22 cellular contexts compared by ENCODE assay signal in the genomic region with DNA sequence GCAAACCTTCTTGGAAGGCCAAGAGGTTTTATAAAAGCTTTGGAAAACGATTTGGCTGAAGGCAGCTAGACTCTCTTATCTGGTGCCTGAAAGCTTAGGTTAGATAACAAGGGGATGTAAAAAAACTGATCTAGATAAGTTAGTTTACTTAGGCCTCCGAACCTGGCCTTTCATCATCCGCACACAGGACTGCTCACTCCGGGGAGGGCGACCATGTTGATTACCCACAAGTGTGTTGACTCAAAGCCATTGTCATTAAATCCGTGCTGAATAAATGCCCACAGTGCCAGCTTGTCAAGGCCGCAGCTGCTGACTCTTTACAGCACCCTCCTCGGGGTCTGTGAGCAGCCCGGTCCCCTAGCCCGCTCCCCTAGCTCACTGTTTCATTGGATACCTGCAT.
"Had no signal": no experiment of that assay in that cellular context is flagged by ENCODE, and none has a peak within 500 bp of the region (broad histone marks: within the 10 kb centered on the region; RNA-seq: fewer than 3 reads in every experiment).

No MANE protein-coding gene starts in this region.

- H3K9me3 ChIP-seq: gastrocnemius medialis, tibial nerve had no signal

- H3K27me3 Mint-ChIP-seq: activated naive CD8-positive, alpha-beta T cell; naive thymus-derived CD8-positive, alpha-beta T cell had no signal

- DNase-seq: activated CD4-positive, alpha-beta T cell treated with anti-CD3 and anti-CD28 coated beads for 4 hours; activated CD4-positive, alpha-beta T cell treated with anti-CD3 and anti-CD28 coated beads, Interleukin-2, amount 50 U/mL, for 4 hours; activated effector memory CD4-positive, alpha-beta T cell treated with Interleukin-2 at 50 U/mL for 16 hours; activated naive CD4-positive, alpha-beta T cell treated with Interleukin-2 at 50 U/mL for 16 hours; activated T-cell treated with anti-CD3 and anti-CD28 coated beads for 4 hours; activated T-cell treated with anti-CD3 and anti-CD28 coated beads, Interleukin-2, amount 50 U/mL, for 72 hours; anterior cingulate cortex; effector CD8-positive, alpha-beta T cell; gastrocnemius medialis; glutamatergic neuron; left ventricle myocardium superior; naive thymus-derived CD8-positive, alpha-beta T cell; occipital lobe; right cardiac atrium; stimulated activated CD4-positive, alpha-beta T cell treated with anti-CD3 and anti-CD28 coated beads, Interleukin-15, amount 100 ng/mL, for 24 hours; stimulated activated CD4-positive, alpha-beta T cell treated with anti-CD3 and anti-CD28 coated beads, Interleukin-2, amount 100 ng/mL, for 24 hours; stimulated activated naive CD4-positive, alpha-beta T cell had no signal

- H3K36me3 ChIP-seq: gastrocnemius medialis, neural progenitor cell had no signal

- ATAC-seq: activated T-cell treated with anti-CD3 and anti-CD28 coated beads, Interleukin-2, amount 50 U/mL, for 72 hours; gastrocnemius medialis; left ventricle myocardium superior; naive thymus-derived CD8-positive, alpha-beta T cell; right cardiac atrium had no signal

- H3K9me3 Mint-ChIP-seq: naive thymus-derived CD8-positive, alpha-beta T cell; neural progenitor cell had no signal

- H3K27ac Mint-ChIP-seq: activated T-cell treated with anti-CD3 and anti-CD28 coated beads, Interleukin-2, amount 50 U/mL, for 72 hours; mesothelial cell of epicardium; neural progenitor cell had no signal

- H3K9ac ChIP-seq: neural progenitor cell, parathyroid adenoma had no signal

- H3K27ac ChIP-seq: gastrocnemius medialis, neural progenitor cell, parathyroid adenoma, tibial nerve had no signal

- H3K4me3 Mint-ChIP-seq: activated naive CD8-positive, alpha-beta T cell; activated T-cell treated with anti-CD3 and anti-CD28 coated beads, Interleukin-2, amount 50 U/mL, for 72 hours; mesothelial cell of epicardium; naive thymus-derived CD8-positive, alpha-beta T cell; neural progenitor cell had no signal

- H2AFZ ChIP-seq: neural progenitor cell, parathyroid adenoma had no signal

- H3K4me1 ChIP-seq: gastrocnemius medialis, parathyroid adenoma had no signal

- H3K27me3 ChIP-seq: gastrocnemius medialis, neural progenitor cell, tibial nerve had no signal

- H3K4me2 ChIP-seq: neural progenitor cell had no signal

- H3K36me3 Mint-ChIP-seq: neural progenitor cell had no signal

- H3K4me3 ChIP-seq: gastrocnemius medialis, neural progenitor cell, tibial nerve had no signal
